ENCODE assay signal across 29 cellular contexts in the genomic region with DNA sequence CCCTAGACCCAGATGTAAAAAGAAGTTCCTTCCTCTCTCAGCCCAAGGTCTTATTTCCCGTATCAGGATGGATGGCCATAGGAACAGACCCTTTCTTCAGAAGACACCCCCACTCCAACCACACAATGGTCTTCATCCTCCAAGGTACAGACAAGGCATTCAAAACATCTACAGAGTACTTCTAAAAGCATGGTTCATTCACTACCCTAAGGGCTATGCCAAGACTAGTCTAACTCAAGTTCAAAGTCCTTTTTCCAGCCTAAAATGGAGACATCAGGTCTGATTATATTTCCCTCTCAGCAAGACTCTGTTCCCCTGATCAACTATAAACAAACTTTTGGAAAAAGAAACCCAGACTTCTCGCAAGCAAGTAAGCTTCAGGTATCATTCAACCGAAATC.
"Had no signal": no experiment of that assay in that cellular context is flagged by ENCODE, and none has a peak within 500 bp of the region (broad histone marks: within the 10 kb centered on the region; RNA-seq: fewer than 3 reads in every experiment).

No MANE protein-coding gene starts in this region.

- H3K4me1 Mint-ChIP-seq: naive thymus-derived CD8-positive, alpha-beta T cell; stimulated activated naive CD8-positive, alpha-beta T cell treated with anti-CD3 and anti-CD28 coated beads, Interleukin-15, amount 100 ng/mL, for 72 hours had no signal

- H3K27ac ChIP-seq: neutrophil, pancreas, psoas muscle, skin epidermis, spleen, suprapubic skin, testis, tibial artery, transverse colon, upper lobe of right lung, uterus had no signal

- DNase-seq: naive B cell; naive thymus-derived CD8-positive, alpha-beta T cell; nucleus accumbens; pancreas; psoas muscle; right cardiac atrium; spleen; stimulated activated CD4-positive, alpha-beta T cell treated with anti-CD3 and anti-CD28 coated beads, Interleukin-12 subunit alpha, Interleukin-12 subunit beta, amount 100 ng/mL, for 4 hours; stimulated activated CD4-positive, alpha-beta T cell treated with anti-CD3 and anti-CD28 coated beads, Interleukin-1b, Interleukin-23, amount 100 ng/mL, for 48 hours; stimulated activated CD4-positive, alpha-beta T cell treated with anti-CD3 and anti-CD28 coated beads, Interleukin-4, amount 100 ng/mL, for 1 hour; stimulated activated CD4-positive, alpha-beta T cell treated with anti-CD3 and anti-CD28 coated beads, Interleukin-4, amount 100 ng/mL, for 4 hours; stimulated activated CD8-positive, alpha-beta memory T cell treated with anti-CD3 and anti-CD28 coated beads, Interleukin-4, amount 100 ng/mL, for 48 hours; stimulated activated naive CD4-positive, alpha-beta T cell; stimulated activated naive CD8-positive, alpha-beta T cell treated with anti-CD3 and anti-CD28 coated beads, Interleukin-15, amount 100 ng/mL, for 72 hours; stimulated activated naive CD8-positive, alpha-beta T cell treated with anti-CD3 and anti-CD28 coated beads, Interleukin-15, Interleukin-2, amounts not matched to agents 100 U/mL and 50 U/mL, for 24 hours; substantia nigra; testis; tibial artery; transverse colon; upper lobe of right lung; uterus had no signal

- H3K4me1 ChIP-seq: pancreas, psoas muscle, suprapubic skin, testis, uterus had no signal

- H3K27ac Mint-ChIP-seq: naive B cell; naive thymus-derived CD8-positive, alpha-beta T cell; natural killer cell treated with Interleukin-12 subunit alpha and Interleukin-12 subunit beta and Interleukin-15 and Interleukin-18, amount 100 ng/mL, for 72 hours; stimulated activated memory B cell treated with anti-CD40 and anti-IgM and Interleukin-4, amounts not matched to agents 10 μg/mL and 1 μg/mL and 100 μg/mL, for 72 hours; stimulated activated naive CD8-positive, alpha-beta T cell treated with anti-CD3 and anti-CD28 coated beads, Interleukin-15, amount 100 ng/mL, for 72 hours; type B pancreatic cell had no signal

- H3K4me3 Mint-ChIP-seq: naive B cell; naive thymus-derived CD8-positive, alpha-beta T cell; natural killer cell treated with Interleukin-12 subunit alpha and Interleukin-12 subunit beta and Interleukin-15 and Interleukin-18, amount 100 ng/mL, for 72 hours; stimulated activated memory B cell treated with anti-CD40 and anti-IgM and Interleukin-4, amounts not matched to agents 10 μg/mL and 1 μg/mL and 100 μg/mL, for 72 hours; stimulated activated naive CD8-positive, alpha-beta T cell treated with anti-CD3 and anti-CD28 coated beads, Interleukin-15, amount 100 ng/mL, for 72 hours; type B pancreatic cell had no signal

- H3K4me3 ChIP-seq: pancreas, psoas muscle, skin epidermis, smooth muscle cell, spleen, suprapubic skin, testis, tibial artery, transverse colon, upper lobe of right lung, uterus had no signal

- H3K4me2 ChIP-seq: smooth muscle cell had no signal

- H3K9me3 ChIP-seq: neutrophil, pancreas, psoas muscle, spleen, suprapubic skin, testis, tibial artery, transverse colon, upper lobe of right lung, uterus had no signal

- H3K36me3 ChIP-seq: neutrophil, pancreas, spleen, suprapubic skin, tibial artery, transverse colon, upper lobe of right lung, uterus had no signal

- ATAC-seq: naive thymus-derived CD8-positive, alpha-beta T cell; natural killer cell treated with Interleukin-12 subunit alpha and Interleukin-12 subunit beta and Interleukin-15 and Interleukin-18, amount 100 ng/mL, for 72 hours; pancreas; psoas muscle; right cardiac atrium; sciatic nerve; stimulated activated memory B cell treated with anti-CD40 and anti-IgM and Interleukin-4, amounts not matched to agents 10 μg/mL and 1 μg/mL and 100 μg/mL, for 72 hours; stimulated activated naive CD8-positive, alpha-beta T cell treated with anti-CD3 and anti-CD28 coated beads, Interleukin-15, amount 100 ng/mL, for 72 hours; stimulated activated naive CD8-positive, alpha-beta T cell treated with anti-CD3 and anti-CD28 coated beads, Interleukin-15, Interleukin-2, amounts not matched to agents 100 U/mL and 50 U/mL, for 24 hours; upper lobe of right lung had no signal

- H3K36me3 Mint-ChIP-seq: naive B cell; naive thymus-derived CD8-positive, alpha-beta T cell; natural killer cell treated with Interleukin-12 subunit alpha and Interleukin-12 subunit beta and Interleukin-15 and Interleukin-18, amount 100 ng/mL, for 72 hours; type B pancreatic cell had no signal

- H3K9me3 Mint-ChIP-seq: natural killer cell treated with Interleukin-12 subunit alpha and Interleukin-12 subunit beta and Interleukin-15 and Interleukin-18, amount 100 ng/mL, for 72 hours; stimulated activated naive CD8-positive, alpha-beta T cell treated with anti-CD3 and anti-CD28 coated beads, Interleukin-15, amount 100 ng/mL, for 72 hours; type B pancreatic cell had no signal

- H3K27me3 ChIP-seq: pancreas, suprapubic skin, testis, tibial artery, transverse colon, upper lobe of right lung, uterus had no signal
